Comparison of ENCODE assay signal across 24 cellular contexts in genomic region chr2:233183869-233184418, GRCh38.
DNase-seq lines count a peak whose midpoint lies in the region; ATAC-seq, FAIRE-seq and TF ChIP-seq lines count a peak whose summit lies in the region.
"Had no signal": no experiment of that assay in that cellular context is flagged by ENCODE, and none has a peak within 500 bp of the region (broad histone marks: within the 10 kb centered on the region; RNA-seq: fewer than 3 reads in every experiment).

No MANE protein-coding gene starts in this region.

- H3K9me3 Mint-ChIP-seq in activated naive CD4-positive, alpha-beta T cell treated with anti-CD3 and anti-CD28 coated beads, Interleukin-2, amount 10 ng/mL, durations not matched to agents 7 days and 5 days, result no peaks in the 10 kb centered on the region
- H3K9me3 Mint-ChIP-seq in IgD-negative memory B cell (peaks cover 0 to 2% (median 0%) of the 10 kb centered on the region in 3 donors), endodermal cell (peaks cover 7% of the 10 kb centered on the region)
- H3K9me3 Mint-ChIP-seq: stimulated activated naive CD8-positive, alpha-beta T cell treated with anti-CD3 and anti-CD28 coated beads, Interleukin-15, amount 100 ng/mL, for 72 hours had no signal

- no peak for DNase-seq in activated naive CD4-positive, alpha-beta T cell treated with anti-CD3 and anti-CD28 coated beads, Interleukin-2, amount 10 ng/mL, durations not matched to agents 7 days and 5 days
- no peak for DNase-seq in activated naive CD4-positive, alpha-beta T cell treated with anti-CD3 and anti-CD28 coated beads, Interleukin-2, amount 50 U/mL, for 16 hours
- no peak for DNase-seq in endodermal cell
- peak; percentile 32 for DNase-seq in posterior vena cava (ENCODE audit: low spot score)
- no peak for DNase-seq in GM12892 (ENCODE audit: insufficient read length)
- DNase-seq in SW480 (ENCODE audit: low spot score), result no peak
- DNase-seq: activated CD4-positive, alpha-beta T cell treated with anti-CD3 and anti-CD28 coated beads, Interleukin-2, amount 50 U/mL, for 4 hours; activated gamma-delta T cell treated with Interleukin-2 at 50 U/mL for 16 hours; kidney glomerular epithelial cell; mammary epithelial cell; NCI-H1092; NCI-H187 treated with DMSO at 0.1 percent for 48 hours; right cardiac atrium; SJCRH30; stimulated activated naive CD8-positive, alpha-beta T cell treated with anti-CD3 and anti-CD28 coated beads, Interleukin-15, amount 100 ng/mL, for 72 hours; WERI-Rb-1 had no signal

- no peak for TF ChIP-seq POLR2A in GM12892 (IDR thresholded peaks at IDR 0.05; ENCODE audit: low read depth, low read length)

- peaks cover 9% of the 10 kb centered on the region for H3K9me3 ChIP-seq in endodermal cell (ENCODE audit: control insufficient read depth, low read length)
- H3K9me3 ChIP-seq: HAP-1, SJCRH30, thyroid gland had no signal

- CTCF ChIA-PET in activated naive CD4-positive, alpha-beta T cell treated with anti-CD3 and anti-CD28 coated beads, Interleukin-2, amount 10 ng/mL, durations not matched to agents 7 days and 5 days (lab: Charles Lee), result no interaction called here

- H3K27ac ChIP-seq in endodermal cell (ENCODE audit: low read depth, low read length), result no peak overlapping the region
- H3K27ac ChIP-seq: C4-2B, epithelial cell of prostate, SJCRH30, thyroid gland, WERI-Rb-1 had no signal

- ATAC-seq in HG03521 (IDR thresholded peaks at IDR 0.05; ENCODE audit: unreplicated experiment), result no peak
- ATAC-seq: stimulated activated naive CD8-positive, alpha-beta T cell treated with anti-CD3 and anti-CD28 coated beads, Interleukin-15, amount 100 ng/mL, for 72 hours had no signal

- TF ChIP-seq CTCF in endodermal cell (conservative IDR thresholded peaks at IDR 0.05), result peak; percentile 27

- H3K36me3 Mint-ChIP-seq in activated naive CD4-positive, alpha-beta T cell treated with anti-CD3 and anti-CD28 coated beads, Interleukin-2, amount 10 ng/mL, durations not matched to agents 7 days and 5 days, result peaks cover 80% of the 10 kb centered on the region
- peaks cover 2% of the 10 kb centered on the region for H3K36me3 Mint-ChIP-seq in IgD-negative memory B cell
- H3K36me3 Mint-ChIP-seq in endodermal cell (ENCODE audit: low read depth), result no peaks in the 10 kb centered on the region

- no peaks in the 10 kb centered on the region for H3K4me1 ChIP-seq in endodermal cell (ENCODE audit: control insufficient read depth, insufficient read depth, low read length)
- H3K4me1 ChIP-seq: HAP-1, SJCRH30, thyroid gland had no signal

- H3K27me3 ChIP-seq in endodermal cell (ENCODE audit: control insufficient read depth, insufficient read depth, low read length, poor library complexity, severe bottlenecking), result no peaks in the 10 kb centered on the region
- H3K27me3 ChIP-seq: thyroid gland had no signal

- H3K4me1 Mint-ChIP-seq in activated naive CD4-positive, alpha-beta T cell treated with anti-CD3 and anti-CD28 coated beads, Interleukin-2, amount 10 ng/mL, durations not matched to agents 7 days and 5 days, result no peaks in the 10 kb centered on the region
- peaks cover 20 to 27% (median 23%) of the 10 kb centered on the region in 3 donors for H3K4me1 Mint-ChIP-seq in IgD-negative memory B cell
- H3K4me1 Mint-ChIP-seq in endodermal cell, result no peaks in the 10 kb centered on the region
- H3K4me1 Mint-ChIP-seq: stimulated activated naive CD8-positive, alpha-beta T cell treated with anti-CD3 and anti-CD28 coated beads, Interleukin-15, amount 100 ng/mL, for 72 hours had no signal

- peak overlapping the region; percentile 24 for H3K27ac Mint-ChIP-seq in activated naive CD4-positive, alpha-beta T cell treated with anti-CD3 and anti-CD28 coated beads, Interleukin-2, amount 10 ng/mL, durations not matched to agents 7 days and 5 days
- peak overlapping the region; percentile 34 to 89 (median 77) for H3K27ac Mint-ChIP-seq in IgD-negative memory B cell
- H3K27ac Mint-ChIP-seq in endodermal cell, result no peak overlapping the region

- WGBS in endodermal cell (ENCODE audit: insufficient coverage in 1 of 2, insufficient read length in 1 of 2), 2 experiments, result 87 to 92% methylated on average over 5 to 9 of the region's 9 CpGs

- no peak for FAIRE-seq in GM12892 (lab: Jason Lieb, UNC)
- FAIRE-seq: astrocyte, GM19239 had no signal

- H3K36me3 ChIP-seq in endodermal cell (ENCODE audit: control insufficient read depth, insufficient read depth, low read length), result no peaks in the 10 kb centered on the region
- H3K36me3 ChIP-seq: HAP-1, SJCRH30, thyroid gland had no signal

- no peak overlapping the region for H3K4me3 ChIP-seq in endodermal cell (ENCODE audit: low read length)
- H3K4me3 ChIP-seq: HAP-1, SJCRH30, thyroid gland had no signal

- intact Hi-C loops in posterior vena cava (cut with DNase I), result no loop called here

- H3K27me3 Mint-ChIP-seq in activated naive CD4-positive, alpha-beta T cell treated with anti-CD3 and anti-CD28 coated beads, Interleukin-2, amount 10 ng/mL, durations not matched to agents 7 days and 5 days, result no peaks in the 10 kb centered on the region
- H3K27me3 Mint-ChIP-seq in IgD-negative memory B cell (no peaks in the 10 kb centered on the region), endodermal cell (ENCODE audit: insufficient read depth) (no peaks in the 10 kb centered on the region)
- H3K27me3 Mint-ChIP-seq: stimulated activated naive CD8-positive, alpha-beta T cell treated with anti-CD3 and anti-CD28 coated beads, Interleukin-15, amount 100 ng/mL, for 72 hours had no signal

- H3K4me3 Mint-ChIP-seq in activated naive CD4-positive, alpha-beta T cell treated with anti-CD3 and anti-CD28 coated beads, Interleukin-2, amount 10 ng/mL, durations not matched to agents 7 days and 5 days, result no peak overlapping the region
- H3K4me3 Mint-ChIP-seq in IgD-negative memory B cell (no peak overlapping the region), endodermal cell (no peak overlapping the region)
- H3K4me3 Mint-ChIP-seq: stimulated activated naive CD8-positive, alpha-beta T cell treated with anti-CD3 and anti-CD28 coated beads, Interleukin-15, amount 100 ng/mL, for 72 hours had no signal

- H3K9ac ChIP-seq in endodermal cell (ENCODE audit: extremely low read depth, low read length, poor library complexity, severe bottlenecking), result no peak overlapping the region
